ENCODE assay signal across 1 cellular context in genomic region chr15:52440414-52440813, GRCh38.
TF ChIP-seq lines count a peak whose summit lies in the region.

No MANE protein-coding gene starts in this region.

TF ChIP-seq in GM23338, 12 proteins besides CTCF, POLR2A, EP300 and RAD21 (continued from another document):
- TF ChIP-seq REST (IDR thresholded peaks at IDR 0.05; ENCODE audit: unreplicated experiment) (no peak), POLR2AphosphoS5 (IDR thresholded peaks at IDR 0.05; ENCODE audit: low read depth) (no peak), CREB1 (CRISPR knock-in tag; IDR thresholded peaks at IDR 0.05; ENCODE audit: low read depth) (no peak), ZNF114 (CRISPR knock-in tag; IDR thresholded peaks at IDR 0.05) (no peak), STAT1 (IDR thresholded peaks at IDR 0.05; ENCODE audit: unreplicated experiment) (no peak), EZH2phosphoT487 (IDR thresholded peaks at IDR 0.05; ENCODE audit: unreplicated experiment) (no peak), NANOG (IDR thresholded peaks at IDR 0.05; ENCODE audit: borderline replicate concordance) (no peak), JUNB (IDR thresholded peaks at IDR 0.05; ENCODE audit: unreplicated experiment) (no peak)
